In the genomic region with DNA sequence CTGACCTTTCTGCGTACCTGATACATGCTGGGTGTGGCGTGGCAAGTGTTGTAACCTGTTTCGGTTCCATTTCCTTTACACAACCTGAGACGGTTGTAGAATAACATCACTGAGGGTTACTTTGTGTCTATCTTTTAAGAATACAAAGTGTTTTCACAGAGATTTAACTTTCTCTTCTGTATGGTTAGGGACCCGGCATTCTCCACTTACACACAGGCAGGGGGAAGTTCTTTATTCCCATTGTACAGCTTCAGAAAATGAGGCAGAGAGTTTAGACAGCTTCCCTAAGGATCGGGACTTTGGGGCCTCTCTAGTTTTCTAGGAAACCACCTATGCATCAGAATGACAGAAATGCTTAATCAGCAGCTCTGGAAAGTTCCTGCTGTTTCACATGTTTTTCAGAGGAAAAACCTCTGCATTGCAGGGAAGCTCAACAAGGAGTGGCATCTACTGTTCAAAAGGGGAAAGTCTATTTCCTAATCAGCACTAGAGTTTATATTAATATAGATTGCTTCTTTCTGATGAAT, we compare ENCODE assay signal across 8 cellular contexts. TPM values are rescaled to one million over a fixed set of nuclear protein-coding genes. Genes with fewer than 3 reads are reported as not detected.
DNase-seq lines count a peak whose midpoint lies in the region; ATAC-seq, FAIRE-seq and TF ChIP-seq lines count a peak whose summit lies in the region.

No MANE protein-coding gene starts in this region.

- POLR2A ChIA-PET in GM12878 (lab: Charles Lee): interaction anchor here (0.6 to 0.7 kb wide), 2 partner anchors 214 to 258 kb away, joined by 3 read pairs; no protein-coding TSS in a partner anchor

- TF ChIP-seq CTCF in GM12878 (IDR thresholded peaks at IDR 0.05 in 2 of 3, conservative IDR thresholded peaks at IDR 0.05 in 1 of 3; ENCODE audit: control insufficient read depth in 2 of 3, extremely low read depth in 1 of 3, insufficient read depth in 1 of 3, low read depth in 3 of 3, low read length in 3 of 3): no peak
- TF ChIP-seq CTCF in lower lobe of right lung (IDR thresholded peaks at IDR 0.05): no peak
- no peak for TF ChIP-seq CTCF in tibial artery (IDR thresholded peaks at IDR 0.05)

- peak overlapping the region; percentile 85 for H2AFZ ChIP-seq in GM12878 (ENCODE audit: control insufficient read depth, low read depth, low read length)

- TF ChIP-seq EP300 in GM12878 (IDR thresholded peaks at IDR 0.05; ENCODE audit: borderline replicate concordance in 1 of 2, control insufficient read depth in 1 of 2, low read depth in 2 of 2, low read length in 2 of 2): no peak

- TF ChIP-seq RAD21 in GM12878 (IDR thresholded peaks at IDR 0.05; ENCODE audit: insufficient read depth, low read depth, low read length): no peak

- H3K27me3 ChIP-seq in GM12878 (replicated peaks in 1 of 2; ENCODE audit: control insufficient read depth in 2 of 2, insufficient read depth in 2 of 2, low read length in 1 of 2) (no peaks in the 10 kb centered on the region), lower lobe of right lung (ENCODE audit: low read depth) (no peaks in the 10 kb centered on the region), tibial artery (no peaks in the 10 kb centered on the region)

- H4K20me1 ChIP-seq in GM12878 (ENCODE audit: control insufficient read depth, insufficient read depth): no peaks in the 10 kb centered on the region

- H3K4me2 ChIP-seq in GM12878 (ENCODE audit: control insufficient read depth, insufficient read depth): peak overlapping the region; percentile 97

- DNase-seq in G401 (ENCODE audit: low spot score): peak; percentile 30
- no peak for DNase-seq in GM12878 (ENCODE audit: low read depth, low spot score)
- no peak for DNase-seq in lower lobe of right lung
- no peak for DNase-seq in tibial artery
- no peak for DNase-seq in SKM-1 (lab: John Stamatoyannopoulos, UW; ENCODE audit: unreplicated experiment)
- DNase-seq in NCI-H2081 treated with DMSO at 0.1 percent for 48 hours (lab: John Stamatoyannopoulos, UW): no peak

- RAD21 ChIA-PET in GM12878 (lab: Charles Lee; ENCODE audit: unreplicated experiment): interaction anchor here (0.5 to 3.1 kb wide), 6 partner anchors 11 to 403 kb away, joined by 3 to 14 read pairs (median 4); a partner anchor contains a TSS

- H3K36me3 ChIP-seq in GM12878 (ENCODE audit: control insufficient read depth in 2 of 2, insufficient read depth in 2 of 2, low read length in 1 of 2) (no peaks in the 10 kb centered on the region), lower lobe of right lung (peaks cover 2% of the 10 kb centered on the region), tibial artery (no peaks in the 10 kb centered on the region)

- TF ChIP-seq POLR2A in GM12878 (IDR thresholded peaks at IDR 0.05; ENCODE audit: low read depth, low read length): no peak

- H3K27ac ChIP-seq in GM12878 (ENCODE audit: control insufficient read depth, insufficient read depth): peak overlapping the region; percentile 38; the same call in 1 of the 2 replicates
- peak overlapping the region; percentile 98 for H3K27ac ChIP-seq in lower lobe of right lung
- H3K27ac ChIP-seq in tibial artery: peak overlapping the region; percentile 87 to 90

- H3K9me3 ChIP-seq in GM12878 (replicated peaks; ENCODE audit: control insufficient read depth, insufficient read depth, low read length): no peaks in the 10 kb centered on the region
- no peaks in the 10 kb centered on the region for H3K9me3 ChIP-seq in lower lobe of right lung
- H3K9me3 ChIP-seq in tibial artery: no peaks in the 10 kb centered on the region

- ATAC-seq in GM21360 (IDR thresholded peaks at IDR 0.05; ENCODE audit: unreplicated experiment) (peak; percentile 68), HG03565 (IDR thresholded peaks at IDR 0.05; ENCODE audit: unreplicated experiment) (peak; percentile 74), GM12878 (peak; percentile 89), lower lobe of right lung (peak in 1 of 2 donors; percentile 84)

- WGBS in GM12878 (ENCODE audit: insufficient coverage, insufficient replicate concordance, low lambda C conversion rate, missing lambda C conversion rate): under 1% methylated on average over 6 of the region's 6 CpGs

- SMC1A ChIA-PET in GM12878 (lab: Charles Lee; ENCODE audit: uncharacterized antibody, unreplicated experiment): interaction anchor here (0.7 to 1.3 kb wide), 7 partner anchors 11 to 393 kb away, joined by 3 to 8 read pairs (median 3); no protein-coding TSS in a partner anchor

- H3K4me1 ChIP-seq in GM12878 (ENCODE audit: control insufficient read depth, insufficient read depth, low read length) (peaks cover 8% of the 10 kb centered on the region; the same call in 1 of the 2 replicates), lower lobe of right lung (peaks cover 31% of the 10 kb centered on the region), tibial artery (peaks cover 0 to 51% (median 30%) of the 10 kb centered on the region in 4 donors)

- peak overlapping the region; percentile 78 for H3K4me3 ChIP-seq in GM12878
- H3K4me3 ChIP-seq in lower lobe of right lung: peak overlapping the region; percentile 70
- H3K4me3 ChIP-seq in tibial artery: peak overlapping the region; percentile 69 to 70

- H3K9ac ChIP-seq in GM12878 (ENCODE audit: control insufficient read depth, insufficient read depth, low read length): peak overlapping the region; percentile 36; the same call in 1 of the 2 replicates

- BruUV-seq in GM12878 (replicated peaks; lab: Mats Ljungman, UMichigan): no TSS peak

- CTCF ChIA-PET in GM12878 (lab: Yijun Ruan, JAX): interaction anchor here (0.8 to 4.7 kb wide), 5 partner anchors 11 to 91 kb away, joined by 3 to 16 read pairs (median 3); no protein-coding TSS in a partner anchor

- H3K79me2 ChIP-seq in GM12878 (ENCODE audit: control insufficient read depth, insufficient read depth, low read length): no peaks in the 10 kb centered on the region; the same call in none of the 2 replicates

- in situ Hi-C loops in G401 (cut with HindIII; ENCODE audit: low sequenced_read_pairs) (no loop called here), GM12878 (cut with MboI) (no loop called here)

- FAIRE-seq in GM12878 (lab: Jason Lieb, UNC): peak; percentile 92

- intact Hi-C loops in GM12878 (cut with micrococcal nuclease; ENCODE audit: unreplicated experiment) (no loop called here), lower lobe of right lung (cut with DNase I) (no loop called here), tibial artery (cut with DNase I; ENCODE audit: low total_unique reads) (loop anchor here (2.0 kb wide), 1 partner anchor 41 kb away; a partner anchor contains a TSS)

TF ChIP-seq in GM12878, 131 proteins besides CTCF, POLR2A, EP300 and RAD21:
- TF ChIP-seq, protein P1, sequence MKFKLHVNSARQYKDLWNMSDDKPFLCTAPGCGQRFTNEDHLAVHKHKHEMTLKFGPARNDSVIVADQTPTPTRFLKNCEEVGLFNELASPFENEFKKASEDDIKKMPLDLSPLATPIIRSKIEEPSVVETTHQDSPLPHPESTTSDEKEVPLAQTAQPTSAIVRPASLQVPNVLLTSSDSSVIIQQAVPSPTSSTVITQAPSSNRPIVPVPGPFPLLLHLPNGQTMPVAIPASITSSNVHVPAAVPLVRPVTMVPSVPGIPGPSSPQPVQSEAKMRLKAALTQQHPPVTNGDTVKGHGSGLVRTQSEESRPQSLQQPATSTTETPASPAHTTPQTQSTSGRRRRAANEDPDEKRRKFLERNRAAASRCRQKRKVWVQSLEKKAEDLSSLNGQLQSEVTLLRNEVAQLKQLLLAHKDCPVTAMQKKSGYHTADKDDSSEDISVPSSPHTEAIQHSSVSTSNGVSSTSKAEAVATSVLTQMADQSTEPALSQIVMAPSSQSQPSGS (IDR thresholded peaks at IDR 0.05; ENCODE audit: low read length): no peak
- peak; percentile 82 for TF ChIP-seq CREB1 (IDR thresholded peaks at IDR 0.05; ENCODE audit: low read depth)

RNA-seq across cellular contexts. Expression of a gene that starts 41.3 kb away (rescaled TPM):
- 52.0 and 59.1 TPM in 2 replicates for total RNA-seq in G401 (2014; rRNA removed; shearing (Covaris generic))
- total RNA-seq in GM12878 (2013; cell fraction: nucleolus; rRNA removed): 167 and 177 TPM in 2 replicates
- 47.7 and 57.0 TPM in 2 replicates for total RNA-seq in GM12878 (2014; rRNA removed)
- 112 and 113 TPM in 2 replicates for total RNA-seq in GM12878 (2014; rRNA removed; fragmentation: Illumina TruSeq; extraction: Trizol)
- 116 and 122 TPM in 2 replicates for total RNA-seq in GM12878 (2021)
- 30.2 TPM for polyA plus RNA-seq in GM12878 (2011; ENCODE audit: low read depth)
- 47.5 and 60.9 TPM in 2 replicates for polyA plus RNA-seq in GM12878 (2011; rRNA removed)
- 23.8 and 28.7 TPM in 2 replicates for polyA plus RNA-seq in GM12878 (2011; cell fraction: cytosol; rRNA removed)
- 55.4 and 59.6 TPM in 2 replicates for polyA plus RNA-seq in GM12878 (2011; cell fraction: nucleus; rRNA removed)
- 37.7 and 51.5 TPM in 2 replicates for polyA plus RNA-seq in GM12878 (2012)
- 138 and 140 TPM in 2 replicates for polyA plus RNA-seq in GM12878 (2014; fragmentation: Illumina TruSeq; extraction: Trizol)
- polyA plus RNA-seq in GM12878 (2014; fragmentation: Nextera tagmentation; extraction: Ambion mirVana): 10 to 100 TPM; 31.7 to 40.8 TPM
- 47.4 and 55.1 TPM in 2 replicates for polyA plus RNA-seq in GM12878 (2014; rRNA removed)
- polyA plus RNA-seq in GM12878 (2016; fragmentation: Nextera tagmentation; extraction: Ambion mirVana): 10 to 100 TPM; 82.0 to 94.8 TPM
- polyA minus RNA-seq in GM12878 (2011; rRNA and poly(A)+ RNA removed): 28.5 and 37.1 TPM in 2 replicates
- polyA minus RNA-seq in GM12878 (2011; cell fraction: cytosol; rRNA and poly(A)+ RNA removed): 24.3 and 25.9 TPM in 2 replicates
- polyA minus RNA-seq in GM12878 (2011; cell fraction: nucleus; rRNA and poly(A)+ RNA removed): 53.8 and 74.5 TPM in 2 replicates
- 272 TPM for total RNA-seq in lower lobe of right lung

Comparison
In these comparisons a context has a peak if more than half of its experiments do, and no peak if none do; other contexts are left out.
1. H3K27ac ChIP-seq: peak in every context shown above with its lines; median percentile 98 in lower lobe of right lung; 88 in tibial artery; 38 in GM12878.